In the genomic region with DNA sequence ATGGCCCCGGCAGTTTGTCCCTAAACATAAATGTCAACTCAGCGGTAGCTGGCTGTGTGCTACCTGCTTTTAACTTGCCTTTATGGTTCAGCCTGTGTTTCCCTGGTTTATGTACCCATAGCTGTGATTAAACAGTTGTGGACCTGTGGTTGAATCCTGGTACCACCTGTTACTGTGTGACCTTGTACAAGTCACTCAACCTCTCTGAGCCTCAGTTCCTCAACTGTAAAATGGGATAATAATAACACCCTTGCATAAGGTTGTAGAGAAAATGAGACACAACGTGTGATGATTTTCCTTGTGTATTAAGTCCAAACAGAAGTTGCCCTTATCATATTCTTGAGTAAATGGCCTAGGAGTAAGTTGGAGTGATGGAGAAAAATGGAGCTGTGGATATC, we compare ENCODE assay signal across 19 cellular contexts. TPM values are rescaled to one million over a fixed set of nuclear protein-coding genes. Genes with fewer than 3 reads are reported as not detected.
"Had no signal": no experiment of that assay in that cellular context is flagged by ENCODE, and none has a peak within 500 bp of the region (broad histone marks: within the 10 kb centered on the region; RNA-seq: fewer than 3 reads in every experiment).

No MANE protein-coding gene starts in this region.

- H3K4me3 Mint-ChIP-seq: activated naive CD4-positive, alpha-beta T cell treated with anti-CD3 and anti-CD28 coated beads for 36 hours; activated naive CD8-positive, alpha-beta T cell treated with anti-CD3 and anti-CD28 coated beads, Interleukin-2, amount 50 U/mL, for 24 hours; mesothelial cell of epicardium; nephron progenitor cell had no signal

- H3K4me2 ChIP-seq: smooth muscle cell had no signal

- H3K27ac ChIP-seq: ascending aorta, prostate gland, thoracic aorta, VCaP had no signal

- H3K4me1 ChIP-seq: prostate gland had no signal

- H3K9me3 Mint-ChIP-seq: activated naive CD4-positive, alpha-beta T cell treated with anti-CD3 and anti-CD28 coated beads for 36 hours; activated naive CD8-positive, alpha-beta T cell treated with anti-CD3 and anti-CD28 coated beads, Interleukin-2, amount 50 U/mL, for 24 hours; activated T-helper 2 cell treated with anti-CD3 and anti-CD28 coated beads, Interferon-gamma antibody, Interleukin-2, Interleukin-4, amounts not matched to agents 10 μg/mL and 5 μg/mL and 100 μg/mL, durations not matched to agents 14 hours and 24 hours and 36 hours; mesothelial cell of epicardium; nephron progenitor cell had no signal

- H3K36me3 ChIP-seq: prostate gland, thoracic aorta had no signal

- H3K9me3 ChIP-seq: ascending aorta, prostate gland, thoracic aorta had no signal

- H3K27ac Mint-ChIP-seq: activated naive CD4-positive, alpha-beta T cell treated with anti-CD3 and anti-CD28 coated beads for 36 hours; activated naive CD8-positive, alpha-beta T cell treated with anti-CD3 and anti-CD28 coated beads, Interleukin-2, amount 50 U/mL, for 24 hours; activated T-helper 2 cell treated with anti-CD3 and anti-CD28 coated beads, Interferon-gamma antibody, Interleukin-2, Interleukin-4, amounts not matched to agents 10 μg/mL and 5 μg/mL and 100 μg/mL, durations not matched to agents 14 hours and 24 hours and 36 hours; mesothelial cell of epicardium; nephron progenitor cell had no signal

- DNase-seq: activated CD4-positive, alpha-beta T cell treated with anti-CD3 and anti-CD28 coated beads for 1 hour; activated CD4-positive, alpha-beta T cell treated with anti-CD3 and anti-CD28 coated beads, Interleukin-2, amount 50 U/mL, for 48 hours; activated naive CD4-positive, alpha-beta T cell treated with anti-CD3 and anti-CD28 coated beads for 36 hours; activated naive CD8-positive, alpha-beta T cell treated with anti-CD3 and anti-CD28 coated beads, Interleukin-2, amount 50 U/mL, for 24 hours; erythroblast; glutamatergic neuron; kidney glomerular epithelial cell; nephron progenitor cell; occipital lobe; stimulated activated naive CD8-positive, alpha-beta T cell treated with anti-CD3 and anti-CD28 coated beads, Interleukin-15, Interleukin-2, amounts not matched to agents 100 U/mL and 50 U/mL, for 24 hours had no signal

- H3K4me3 ChIP-seq: prostate gland, smooth muscle cell, thoracic aorta had no signal

- H3K4me1 Mint-ChIP-seq: activated naive CD8-positive, alpha-beta T cell treated with anti-CD3 and anti-CD28 coated beads, Interleukin-2, amount 50 U/mL, for 24 hours; mesothelial cell of epicardium had no signal

- H3K36me3 Mint-ChIP-seq: mesothelial cell of epicardium had no signal

- H3K27me3 ChIP-seq: ascending aorta, dorsolateral prefrontal cortex had no signal

- ATAC-seq: activated naive CD8-positive, alpha-beta T cell treated with anti-CD3 and anti-CD28 coated beads, Interleukin-2, amount 50 U/mL, for 24 hours; stimulated activated naive CD8-positive, alpha-beta T cell treated with anti-CD3 and anti-CD28 coated beads, Interleukin-15, Interleukin-2, amounts not matched to agents 100 U/mL and 50 U/mL, for 24 hours had no signal

RNA-seq across cellular contexts. Expression of gene GALNT15, which starts 6.3 kb away (rescaled TPM):
- total RNA-seq: activated naive CD4-positive, alpha-beta T cell treated with anti-CD3 and anti-CD28 coated beads for 36 hours; activated T-helper 2 cell treated with anti-CD3 and anti-CD28 coated beads, Interferon-gamma antibody, Interleukin-2, Interleukin-4, amounts not matched to agents 10 μg/mL and 5 μg/mL and 100 μg/mL, durations not matched to agents 14 hours and 24 hours and 36 hours; T-helper 1 cell treated with Interleukin-12 subunit alpha and Interleukin-12 subunit beta and Interleukin-4 antibody, amounts not matched to agents 30 ng/mL and 1 ng/mL, for 36 hours had no signal
